Comparison of ENCODE assay signal across 28 cellular contexts in genomic region chr4:131721883-131722282, GRCh38.
"Had no signal": no experiment of that assay in that cellular context is flagged by ENCODE, and none has a peak within 500 bp of the region (broad histone marks: within the 10 kb centered on the region; RNA-seq: fewer than 3 reads in every experiment).

No MANE protein-coding gene starts in this region.

- H3K4me2 ChIP-seq: smooth muscle cell had no signal

- H3K79me2 ChIP-seq: parathyroid adenoma had no signal

- H3K27ac ChIP-seq: coronary artery, neutrophil, parathyroid adenoma, prostate gland, right atrium auricular region, suprapubic skin, transverse colon, upper lobe of right lung, uterus had no signal

- DNase-seq: dermis blood vessel endothelial cell; effector memory CD4-positive, alpha-beta T cell; hypothalamus; immature natural killer cell; mesenchymal stem cell; mucosa of descending colon; naive B cell; stimulated activated CD4-positive, alpha-beta T cell treated with anti-CD3 and anti-CD28 coated beads, Interleukin-12 subunit alpha, Interleukin-12 subunit beta, amount 100 ng/mL, for 4 hours; stimulated activated CD4-positive, alpha-beta T cell treated with anti-CD3 and anti-CD28 coated beads, Interleukin-1b, Interleukin-23, amount 100 ng/mL, for 48 hours; stimulated activated CD4-positive, alpha-beta T cell treated with anti-CD3 and anti-CD28 coated beads, Interleukin-4, amount 100 ng/mL, for 1 hour; stimulated activated CD8-positive, alpha-beta memory T cell treated with anti-CD3 and anti-CD28 coated beads, Interleukin-4, amount 100 ng/mL, for 48 hours; stimulated activated naive CD4-positive, alpha-beta T cell; stimulated activated naive CD8-positive, alpha-beta T cell treated with anti-CD3 and anti-CD28 coated beads, Interleukin-15, amount 100 ng/mL, for 72 hours; transverse colon; upper lobe of right lung; uterus had no signal

- H2AFZ ChIP-seq: parathyroid adenoma had no signal

- H3K4me3 ChIP-seq: coronary artery, mucosa of descending colon, prostate gland, right atrium auricular region, smooth muscle cell, suprapubic skin, transverse colon, upper lobe of right lung, uterus had no signal

- H3K27me3 ChIP-seq: neutrophil, right atrium auricular region, suprapubic skin, transverse colon, upper lobe of right lung, uterus had no signal

- H3K36me3 Mint-ChIP-seq: mesothelial cell of epicardium had no signal

- H3K27me3 Mint-ChIP-seq: naive B cell; natural killer cell treated with Interleukin-12 subunit alpha and Interleukin-12 subunit beta and Interleukin-15 and Interleukin-18, amount 100 ng/mL, for 72 hours; stimulated activated naive CD8-positive, alpha-beta T cell treated with anti-CD3 and anti-CD28 coated beads, Interleukin-15, amount 100 ng/mL, for 72 hours had no signal

- H3K36me3 ChIP-seq: neutrophil, prostate gland, right atrium auricular region, suprapubic skin, transverse colon, upper lobe of right lung, uterus had no signal

- ATAC-seq: left lobe of liver; mucosa of descending colon; natural killer cell treated with Interleukin-12 subunit alpha and Interleukin-12 subunit beta and Interleukin-15 and Interleukin-18, amount 100 ng/mL, for 72 hours; sciatic nerve; stimulated activated naive CD8-positive, alpha-beta T cell treated with anti-CD3 and anti-CD28 coated beads, Interleukin-15, amount 100 ng/mL, for 72 hours; upper lobe of right lung had no signal

- H3K27ac Mint-ChIP-seq: immature natural killer cell; mesothelial cell of epicardium; naive B cell; natural killer cell treated with Interleukin-12 subunit alpha and Interleukin-12 subunit beta and Interleukin-15 and Interleukin-18, amount 100 ng/mL, for 72 hours; stimulated activated naive CD8-positive, alpha-beta T cell treated with anti-CD3 and anti-CD28 coated beads, Interleukin-15, amount 100 ng/mL, for 72 hours had no signal

- H3K4me1 Mint-ChIP-seq: immature natural killer cell; mesothelial cell of epicardium; naive B cell; neural crest cell; stimulated activated naive CD8-positive, alpha-beta T cell treated with anti-CD3 and anti-CD28 coated beads, Interleukin-15, amount 100 ng/mL, for 72 hours had no signal

- H3K4me1 ChIP-seq: parathyroid adenoma, prostate gland, right atrium auricular region, suprapubic skin, transverse colon, upper lobe of right lung, uterus had no signal

- H3K9ac ChIP-seq: parathyroid adenoma had no signal

- H3K4me3 Mint-ChIP-seq: mesothelial cell of epicardium; naive B cell; natural killer cell treated with Interleukin-12 subunit alpha and Interleukin-12 subunit beta and Interleukin-15 and Interleukin-18, amount 100 ng/mL, for 72 hours; neural crest cell; stimulated activated naive CD8-positive, alpha-beta T cell treated with anti-CD3 and anti-CD28 coated beads, Interleukin-15, amount 100 ng/mL, for 72 hours had no signal

- H3K9me3 ChIP-seq: neutrophil, prostate gland, right atrium auricular region, suprapubic skin, transverse colon, upper lobe of right lung, uterus had no signal
